In genomic region chr7:2511769-2512168, GRCh38 we compare ENCODE assay signal across 12 cellular contexts. TPM values are rescaled to one million over a fixed set of nuclear protein-coding genes. Genes with fewer than 3 reads are reported as not detected.
DNase-seq lines count a peak whose midpoint lies in the region; ATAC-seq, FAIRE-seq and TF ChIP-seq lines count a peak whose summit lies in the region.
"Had no signal": no experiment of that assay in that cellular context is flagged by ENCODE, and none has a peak within 500 bp of the region (broad histone marks: within the 10 kb centered on the region; RNA-seq: fewer than 3 reads in every experiment).

No MANE protein-coding gene starts in this region.

- H3K27ac ChIP-seq in esophagus (ENCODE audit: low read depth in 2 of 2, low read length in 1 of 2), result peak overlapping the region; percentile 45 to 57
- H3K27ac ChIP-seq in spleen, result peak overlapping the region; percentile 73 to 97 (median 90)
- H3K27ac ChIP-seq: epithelial cell of prostate had no signal

- H3K9me3 ChIP-seq in esophagus (ENCODE audit: control insufficient read depth in 2 of 2, insufficient read depth in 1 of 2, low read depth in 1 of 2, low read length in 1 of 2) (no peaks in the 10 kb centered on the region), spleen (no peaks in the 10 kb centered on the region)

- no peaks in the 10 kb centered on the region for H3K9me3 Mint-ChIP-seq in activated CD4-positive, alpha-beta T cell treated with anti-CD3 and anti-CD28 coated beads, Interleukin-2, amount 10 ng/mL, durations not matched to agents 24 days and 14 days
- no peaks in the 10 kb centered on the region for H3K9me3 Mint-ChIP-seq in T-cell

- H3K36me3 Mint-ChIP-seq in activated CD4-positive, alpha-beta T cell treated with anti-CD3 and anti-CD28 coated beads, Interleukin-2, amount 10 ng/mL, durations not matched to agents 24 days and 14 days (ENCODE audit: low read depth), result no peaks in the 10 kb centered on the region
- no peaks in the 10 kb centered on the region for H3K36me3 Mint-ChIP-seq in T-cell

- POLR2A ChIA-PET in T-cell (lab: Charles Lee), result no interaction called here

- H3K4me3 Mint-ChIP-seq in activated CD4-positive, alpha-beta T cell treated with anti-CD3 and anti-CD28 coated beads, Interleukin-2, amount 10 ng/mL, durations not matched to agents 24 days and 14 days, result peak overlapping the region; percentile 64
- H3K4me3 Mint-ChIP-seq in T-cell, result peak overlapping the region; percentile 72 to 83 (median 77)

- TF ChIP-seq POLR2A in spleen (IDR thresholded peaks at IDR 0.05), result no peak

- CTCF ChIA-PET in T-cell (lab: Charles Lee), result interaction anchor here in 1 of 2 donors (0.6 kb wide), 1 partner anchor 39 kb away, joined by 12 read pairs; no protein-coding TSS in a partner anchor

- peaks cover 40% of the 10 kb centered on the region for H3K4me1 Mint-ChIP-seq in activated CD4-positive, alpha-beta T cell treated with anti-CD3 and anti-CD28 coated beads, Interleukin-2, amount 10 ng/mL, durations not matched to agents 24 days and 14 days
- peaks cover 53 to 65% (median 62%) of the 10 kb centered on the region in 3 donors for H3K4me1 Mint-ChIP-seq in T-cell

- no peak for DNase-seq in activated CD4-positive, alpha-beta T cell treated with anti-CD3 and anti-CD28 coated beads, Interleukin-2, amount 10 ng/mL, durations not matched to agents 24 days and 14 days
- DNase-seq in activated CD4-positive, alpha-beta T cell treated with anti-CD3 and anti-CD28 coated beads for 48 hours, result no peak
- DNase-seq in T-cell, result no peak
- peak; percentile 88 for DNase-seq in spleen
- no peak for DNase-seq in RCC 7860 (ENCODE audit: low spot score)
- no peak for DNase-seq in posterior cingulate gyrus
- DNase-seq in OCI-M1 (lab: John Stamatoyannopoulos, UW), result no peak
- DNase-seq: ACHN, NCI-H1930, trophoblast cell had no signal

- no peaks in the 10 kb centered on the region for H3K27me3 Mint-ChIP-seq in activated CD4-positive, alpha-beta T cell treated with anti-CD3 and anti-CD28 coated beads, Interleukin-2, amount 10 ng/mL, durations not matched to agents 24 days and 14 days
- no peaks in the 10 kb centered on the region for H3K27me3 Mint-ChIP-seq in T-cell

- no peak for ATAC-seq in T-cell (replicated peaks in 1 of 4)

- no peaks in the 10 kb centered on the region for H3K36me3 ChIP-seq in esophagus (ENCODE audit: control insufficient read depth in 2 of 2, insufficient read depth in 2 of 2, low read length in 1 of 2)
- H3K36me3 ChIP-seq in spleen, result no peaks in the 10 kb centered on the region

- 42 to 46% methylated on average over 18 of the region's 18 CpGs for WGBS in esophagus, 2 donors
- WGBS in spleen, 5 donors, result 29 to 45% (median 30%) methylated on average over 4 to 18 of the region's 18 CpGs

- intact Hi-C loops in activated CD4-positive, alpha-beta T cell treated with anti-CD3 and anti-CD28 coated beads, Interleukin-2, amount 10 ng/mL, durations not matched to agents 24 days and 14 days (cut with micrococcal nuclease), result loop anchor here (1.0 kb wide), 1 partner anchor 8 kb away; the partner anchor contains the start of gene LFNG
- intact Hi-C loops in spleen (cut with DNase I; ENCODE audit: low total_unique reads) (no loop called here), posterior cingulate gyrus (cut with DNase I) (no loop called here)

- peak overlapping the region; percentile 89 for H3K27ac Mint-ChIP-seq in activated CD4-positive, alpha-beta T cell treated with anti-CD3 and anti-CD28 coated beads, Interleukin-2, amount 10 ng/mL, durations not matched to agents 24 days and 14 days
- peak overlapping the region in 1 of 2 donors; percentile 97 for H3K27ac Mint-ChIP-seq in T-cell

- H3K4me1 ChIP-seq in esophagus (ENCODE audit: control insufficient read depth in 2 of 2, insufficient read depth in 2 of 2, low read length in 1 of 2), result peaks cover 7 to 16% of the 10 kb centered on the region in 2 donors
- peaks cover 52 to 87% (median 67%) of the 10 kb centered on the region in 6 donors for H3K4me1 ChIP-seq in spleen

- H3K27me3 ChIP-seq in esophagus (ENCODE audit: control insufficient read depth in 1 of 2, insufficient read depth in 2 of 2, low read length in 2 of 2), result no peaks in the 10 kb centered on the region
- no peaks in the 10 kb centered on the region for H3K27me3 ChIP-seq in spleen (replicated peaks in 1 of 7)

- TF ChIP-seq CTCF in spleen (IDR thresholded peaks at IDR 0.05 in 8 of 11, conservative IDR thresholded peaks at IDR 0.05 in 3 of 11), result no peak

- H3K4me3 ChIP-seq in esophagus (ENCODE audit: low read depth in 1 of 2, low read length in 2 of 2) (no peak overlapping the region), spleen (peak overlapping the region in 2 of 8 donors; percentile 13 to 55)

- no peak for FAIRE-seq in RCC 7860 (lab: Jason Lieb, UNC)

RNA-seq across cellular contexts. Expression of gene LFNG, which starts 7.8 kb away (rescaled TPM):
- 33.9 and 34.2 TPM in 2 replicates for total RNA-seq in activated CD4-positive, alpha-beta T cell treated with anti-CD3 and anti-CD28 coated beads, Interleukin-2, amount 10 ng/mL, durations not matched to agents 24 days and 14 days
- total RNA-seq in T-cell (100 to 1,000 TPM; 110 to 198 (median 182) TPM), spleen (10 to 100 TPM; 33.3 to 47.4 (median 42.3) TPM)
- polyA plus RNA-seq in esophagus (10 to 100 TPM; 12.0 to 13.7 TPM), spleen (10 to 100 TPM; 21.2 to 22.4 (median 21.6) TPM)

RNA-seq across cellular contexts. Expression of gene GRIFIN, which starts 35.6 kb away (rescaled TPM):
- not detected in 2 replicates for total RNA-seq in activated CD4-positive, alpha-beta T cell treated with anti-CD3 and anti-CD28 coated beads, Interleukin-2, amount 10 ng/mL, durations not matched to agents 24 days and 14 days
- total RNA-seq in T-cell (not detected), spleen (not detected)
- polyA plus RNA-seq in esophagus (not detected), spleen (not detected)

RNA-seq across cellular contexts. Expression of gene BRAT1, which starts 43.6 kb away (rescaled TPM):
- total RNA-seq in activated CD4-positive, alpha-beta T cell treated with anti-CD3 and anti-CD28 coated beads, Interleukin-2, amount 10 ng/mL, durations not matched to agents 24 days and 14 days, result 39.5 and 40.9 TPM in 2 replicates
- total RNA-seq in T-cell (10 to 100 TPM; 23.6 to 46.2 (median 43.1) TPM), spleen (10 to 100 TPM; 25.3 to 37.3 (median 32.2) TPM)
- polyA plus RNA-seq in esophagus (10 to 100 TPM; 15.6 to 19.5 TPM), spleen (10 to 100 TPM; 26.6 to 50.9 (median 48.9) TPM)

RNA-seq across cellular contexts. Expression of gene IQCE, which starts 47.0 kb away (rescaled TPM):
- 11.7 and 12.3 TPM in 2 replicates for total RNA-seq in activated CD4-positive, alpha-beta T cell treated with anti-CD3 and anti-CD28 coated beads, Interleukin-2, amount 10 ng/mL, durations not matched to agents 24 days and 14 days
- total RNA-seq in T-cell (10 to 100 TPM in 1 of 5 donors, 1 to 10 TPM in 4; 4.5 to 11.7 (median 8.0) TPM), spleen (10 to 100 TPM in 6 of 7 donors, 1 to 10 TPM in 1; 7.1 to 17.1 (median 13.2) TPM)
- polyA plus RNA-seq in esophagus (1 to 10 TPM; 2.4 to 3.4 TPM), spleen (1 to 10 TPM; 1.2 to 4.4 (median 2.2) TPM)
